Comparison of ENCODE assay signal across 8 cellular contexts in genomic region chr4:189506080-189506479, GRCh38.
"Had no signal": no experiment of that assay in that cellular context is flagged by ENCODE, and none has a peak within 500 bp of the region (broad histone marks: within the 10 kb centered on the region; RNA-seq: fewer than 3 reads in every experiment).

No MANE protein-coding gene starts in this region.

- ATAC-seq: GM12878 had no signal

- DNase-seq: GDM1, GF-D8 had no signal

- FAIRE-seq: G401.6, GM12878, GM12891, GM12892, GM18507, GM19239 had no signal

- H3K4me3 ChIP-seq: GM12878 had no signal
